In the genomic region with DNA sequence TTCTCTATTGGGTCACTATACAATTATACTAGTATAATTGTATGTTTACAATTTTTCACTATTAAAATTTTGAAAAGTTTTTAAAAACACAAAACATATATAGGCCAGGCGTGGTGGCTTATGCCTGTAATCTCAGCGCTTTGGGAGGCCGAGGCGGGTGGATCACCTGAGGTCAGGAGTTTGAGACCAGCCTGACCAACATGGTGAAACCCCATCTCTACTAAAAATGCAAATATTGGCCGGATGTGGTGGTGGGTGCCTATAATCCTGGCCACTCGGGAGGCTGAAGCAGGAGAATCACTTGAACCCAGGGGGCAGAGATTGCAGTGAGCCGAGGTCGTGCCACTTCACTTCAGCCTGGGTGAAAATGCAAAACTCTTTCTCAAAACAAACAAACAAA, we compare ENCODE assay signal across 13 cellular contexts. TPM values are rescaled to one million over a fixed set of nuclear protein-coding genes. Genes with fewer than 3 reads are reported as not detected.
"Had no signal": no experiment of that assay in that cellular context is flagged by ENCODE, and none has a peak within 500 bp of the region (broad histone marks: within the 10 kb centered on the region; RNA-seq: fewer than 3 reads in every experiment).

No MANE protein-coding gene starts in this region.

RNA-seq across cellular contexts. Expression of a gene that starts 36.0 kb away (rescaled TPM):
- total RNA-seq: activated B cell treated with CpG ODN at 0.5 μM for 24 hours; activated CD4-positive, alpha-beta memory T cell treated with anti-CD3 and anti-CD28 coated beads for 36 hours; activated CD4-positive, alpha-beta memory T cell treated with anti-CD3 and anti-CD28 coated beads, Interleukin-2, amount 10 ng/mL, durations not matched to agents 7 days and 5 days; activated CD4-positive, alpha-beta T cell treated with anti-CD3 and anti-CD28 coated beads for 36 hours; activated CD4-positive, alpha-beta T cell treated with anti-CD3 and anti-CD28 coated beads, Interleukin-2, amount 10 ng/mL, durations not matched to agents 24 days and 14 days; activated CD4-positive, alpha-beta T cell treated with anti-CD3 and anti-CD28 coated beads, Interleukin-2, amount 10 ng/mL, durations not matched to agents 7 days and 5 days; activated CD8-positive, alpha-beta memory T cell treated with anti-CD3 and anti-CD28 coated beads for 36 hours; activated CD8-positive, alpha-beta memory T cell treated with anti-CD3 and anti-CD28 coated beads, Interleukin-2, amount 10 ng/mL, durations not matched to agents 7 days and 5 days; activated CD8-positive, alpha-beta T cell treated with anti-CD3 and anti-CD28 coated beads for 36 hours; activated CD8-positive, alpha-beta T cell treated with anti-CD3 and anti-CD28 coated beads, Interleukin-2, amount 10 ng/mL, durations not matched to agents 7 days and 5 days; T-helper 1 cell treated with Interleukin-12 subunit alpha and Interleukin-12 subunit beta and Interleukin-4 antibody, amounts not matched to agents 30 ng/mL and 1 ng/mL, for 36 hours; T-helper 17 cell; T-helper 2 cell treated with Interferon-gamma antibody and Interleukin-4, amounts not matched to agents 100 ng/mL and 5 ng/mL, for 36 hours had no signal
